In the genomic region with DNA sequence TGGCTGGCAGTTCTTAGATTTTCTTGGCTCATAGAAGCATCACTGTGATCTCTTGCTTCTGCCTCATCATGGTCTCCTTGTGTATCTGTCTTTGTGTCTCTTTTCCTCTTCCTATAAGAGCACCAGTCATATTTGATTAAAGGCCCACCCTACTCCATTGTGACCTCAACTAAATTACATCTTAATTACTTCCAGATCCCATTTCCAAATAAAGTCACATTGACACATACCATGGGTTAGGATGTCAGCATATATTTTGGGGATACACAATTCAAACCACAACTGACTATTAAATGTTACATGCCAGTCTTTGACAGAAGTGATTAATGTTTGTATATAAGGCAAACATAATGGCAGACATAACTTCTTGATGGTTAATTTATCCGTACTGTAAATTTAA, we compare ENCODE assay signal across 14 cellular contexts. TPM values are rescaled to one million over a fixed set of nuclear protein-coding genes. Genes with fewer than 3 reads are reported as not detected.
DNase-seq lines count a peak whose midpoint lies in the region; TF ChIP-seq lines count a peak whose summit lies in the region.
"Had no signal": no experiment of that assay in that cellular context is flagged by ENCODE, and none has a peak within 500 bp of the region (broad histone marks: within the 10 kb centered on the region; RNA-seq: fewer than 3 reads in every experiment).

No MANE protein-coding gene starts in this region.

- DNase-seq in AG10803 (ENCODE audit: low read depth), result peak; percentile 61
- peak; percentile 33 for DNase-seq in HFF-Myc (ENCODE audit: extremely low read depth, low read depth)
- DNase-seq in adipocyte (ENCODE audit: low read depth), result peak; percentile 16
- DNase-seq in osteoblast (ENCODE audit: insufficient read length, low spot score, missing footprints), result peak; percentile 10
- DNase-seq in left ventricle myocardium inferior, result no peak
- no peak for DNase-seq in NCI-H2081 treated with DMSO at 0.1 percent for 48 hours (lab: John Stamatoyannopoulos, UW)
- no peak for DNase-seq in NOMO-1 treated with DMSO at 0.1 percent for 48 hours (lab: John Stamatoyannopoulos, UW; ENCODE audit: unreplicated experiment)
- DNase-seq: CD8-positive, alpha-beta T cell; DMS153; DMS79 treated with DMSO at 0.1 percent for 48 hours; GDM1; GOT3; H9 had no signal

- no peaks in the 10 kb centered on the region for H3K9me3 ChIP-seq in adipocyte (ENCODE audit: control insufficient read depth, low read length)
- no peaks in the 10 kb centered on the region for H3K9me3 ChIP-seq in osteoblast (ENCODE audit: low read depth, low read length)
- H3K9me3 ChIP-seq in left ventricle myocardium inferior (replicated peaks), result no peaks in the 10 kb centered on the region

- no peak overlapping the region for H3K9ac ChIP-seq in adipocyte (ENCODE audit: low read length)

- H3K4me1 ChIP-seq in adipocyte (ENCODE audit: control insufficient read depth, insufficient read depth, low read length) (no peaks in the 10 kb centered on the region), osteoblast (ENCODE audit: insufficient read depth, low read length) (no peaks in the 10 kb centered on the region), left ventricle myocardium inferior (peaks cover 8% of the 10 kb centered on the region)

- H3K36me3 ChIP-seq in adipocyte (ENCODE audit: control insufficient read depth, insufficient read depth, low read length, severe bottlenecking) (no peaks in the 10 kb centered on the region), osteoblast (ENCODE audit: insufficient read depth, low read length) (no peaks in the 10 kb centered on the region), left ventricle myocardium inferior (no peaks in the 10 kb centered on the region)

- no peak for TF ChIP-seq CTCF in AG10803 (conservative IDR thresholded peaks at IDR 0.05; ENCODE audit: low read length)
- TF ChIP-seq CTCF in HFF-Myc (IDR thresholded peaks at IDR 0.05; ENCODE audit: low read depth, low read length, missing control alignments), result no peak
- TF ChIP-seq CTCF in osteoblast (IDR thresholded peaks at IDR 0.05; ENCODE audit: extremely low read depth, low read depth, low read length), result no peak
- TF ChIP-seq CTCF in left ventricle myocardium inferior (IDR thresholded peaks at IDR 0.05; ENCODE audit: borderline replicate concordance), result no peak

- H3K27ac ChIP-seq in osteoblast (ENCODE audit: low read depth, low read length) (no peak overlapping the region), left ventricle myocardium inferior (replicated peaks) (no peak overlapping the region)
- H3K27ac ChIP-seq: HL-60 had no signal

- H3K4me2 ChIP-seq in osteoblast (ENCODE audit: insufficient read depth, low read length), result no peak overlapping the region

- H3K79me2 ChIP-seq in osteoblast (ENCODE audit: insufficient read depth, low read length), result no peaks in the 10 kb centered on the region

- intact Hi-C loops in left ventricle myocardium inferior (cut with micrococcal nuclease), result no loop called here

- H2AFZ ChIP-seq in osteoblast (ENCODE audit: low read length), result no peak overlapping the region

- H4K20me1 ChIP-seq in osteoblast (ENCODE audit: insufficient read depth, low read length), result no peaks in the 10 kb centered on the region

- no peak overlapping the region for H3K4me3 ChIP-seq in AG10803 (ENCODE audit: low read length)
- no peak overlapping the region for H3K4me3 ChIP-seq in HFF-Myc (replicated peaks; ENCODE audit: low read depth, low read length)
- no peak overlapping the region for H3K4me3 ChIP-seq in adipocyte (ENCODE audit: low read length)
- no peak overlapping the region for H3K4me3 ChIP-seq in osteoblast (ENCODE audit: insufficient read depth, low read length)
- H3K4me3 ChIP-seq in left ventricle myocardium inferior, result no peak overlapping the region

- no peaks in the 10 kb centered on the region for H3K27me3 ChIP-seq in adipocyte (replicated peaks; ENCODE audit: control insufficient read depth, insufficient read depth, low read length)
- H3K27me3 ChIP-seq in osteoblast (ENCODE audit: insufficient read depth, low read length), result no peaks in the 10 kb centered on the region
- no peaks in the 10 kb centered on the region for H3K27me3 ChIP-seq in left ventricle myocardium inferior (ENCODE audit: low read depth)

RNA-seq across cellular contexts. Expression of a gene that starts 27.3 kb away (rescaled TPM):
- total RNA-seq in osteoblast (81.6 and 94.5 TPM in 2 replicates), left ventricle myocardium inferior (26.3 TPM)

RNA-seq across cellular contexts. Expression of a gene that starts 55.7 kb away (rescaled TPM):
- total RNA-seq in osteoblast (8.8 and 9.4 TPM in 2 replicates), left ventricle myocardium inferior (6.1 TPM)

Comparison
In these comparisons a context has a peak if more than half of its experiments do, and no peak if none do; other contexts are left out.
1. DNase-seq: peak in AG10803 (single experiment), HFF-Myc (single experiment), adipocyte (single experiment) and osteoblast (single experiment); none in left ventricle myocardium inferior (single experiment), NCI-H2081 treated with DMSO at 0.1 percent for 48 hours (single experiment) and NOMO-1 treated with DMSO at 0.1 percent for 48 hours (single experiment).